1 cellular context compared by ENCODE assay signal in the genomic region with DNA sequence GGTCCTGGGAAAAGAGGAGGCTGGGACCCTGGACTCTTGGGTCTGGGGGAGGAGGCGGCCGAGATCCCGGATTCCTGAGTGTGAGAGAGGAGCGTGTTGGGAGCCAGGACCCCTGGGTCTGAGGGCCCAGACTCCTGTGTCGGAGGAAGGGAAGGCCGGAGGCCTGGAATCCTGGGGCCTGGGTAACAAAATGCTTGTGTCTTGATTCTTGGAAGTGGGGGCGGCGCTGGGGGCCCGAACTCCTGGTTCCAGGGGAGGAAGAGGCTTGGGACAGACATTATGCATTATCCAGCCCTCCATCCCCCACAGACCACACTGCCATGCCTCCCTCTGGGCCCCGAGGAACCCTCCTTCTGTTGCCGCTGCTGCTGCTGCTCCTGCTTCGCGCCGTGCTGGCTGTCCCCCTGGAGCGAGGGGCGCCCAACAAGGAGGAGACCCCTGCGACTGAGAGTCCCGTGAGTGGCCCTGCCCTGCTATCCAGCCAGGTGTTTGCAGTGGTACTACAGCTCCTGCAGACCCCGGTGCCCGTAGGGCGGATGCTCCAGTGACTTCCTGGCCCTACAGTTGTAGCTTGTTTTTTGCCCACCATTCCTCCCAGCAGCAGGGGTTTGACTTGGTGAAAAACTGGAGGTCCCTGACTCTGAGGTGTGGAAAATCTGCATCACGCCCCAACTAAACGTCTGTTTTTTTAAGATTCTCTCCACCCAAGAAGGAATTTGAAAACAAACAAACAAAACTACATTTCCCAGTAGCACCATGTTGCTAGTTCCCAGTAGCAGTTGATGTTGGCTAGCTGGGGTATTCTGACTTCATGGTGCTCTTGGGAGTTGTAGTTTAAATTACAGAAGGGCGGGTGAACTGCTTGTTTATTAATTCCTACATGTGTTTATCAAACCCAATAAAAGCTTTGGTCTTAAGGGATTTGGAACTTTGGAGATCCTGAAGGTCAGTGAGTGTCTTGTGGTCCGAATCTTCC.
TF ChIP-seq lines count a peak whose summit lies in the region.

No MANE protein-coding gene starts in this region.

TF ChIP-seq in SK-N-SH, 30 proteins besides CTCF, POLR2A, EP300 and RAD21:
- TF ChIP-seq FOSL2 (IDR thresholded peaks at IDR 0.05; ENCODE audit: borderline replicate concordance, low read depth) (no peak), ELF1 (IDR thresholded peaks at IDR 0.05) (peak; percentile 47; the same call in 1 of the 2 replicates), GABPA (IDR thresholded peaks at IDR 0.05; ENCODE audit: low read depth) (peak; percentile 61)
